In the genomic region with DNA sequence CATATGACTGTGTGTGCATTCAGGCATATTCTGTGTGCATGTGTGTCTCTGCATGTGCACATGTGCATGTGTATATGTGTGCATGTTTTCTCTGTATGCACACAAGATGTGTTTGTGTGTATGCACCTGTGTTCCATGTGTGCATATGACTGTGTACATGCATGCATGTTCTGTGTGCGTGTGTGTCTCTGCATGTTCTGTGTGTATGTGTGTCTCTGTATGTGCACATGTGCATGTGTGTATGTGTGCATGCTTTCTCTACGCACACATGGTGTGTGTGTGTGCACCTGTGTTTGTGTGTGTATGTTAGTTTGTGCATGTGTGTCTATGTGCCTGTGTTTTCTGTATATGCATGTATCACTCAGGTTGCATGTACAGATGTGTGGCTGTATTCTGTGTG, we compare ENCODE assay signal across 21 cellular contexts. TPM values are rescaled to one million over a fixed set of nuclear protein-coding genes. Genes with fewer than 3 reads are reported as not detected.
A peak's percentile ranks its signal among the peaks of the same experiment; 100 is the strongest.
DNase-seq lines count a peak whose midpoint lies in the region; ATAC-seq, FAIRE-seq and TF ChIP-seq lines count a peak whose summit lies in the region.
"Had no signal": no experiment of that assay in that cellular context is flagged by ENCODE, and none has a peak within 500 bp of the region (broad histone marks: within the 10 kb centered on the region; RNA-seq: fewer than 3 reads in every experiment).

No MANE protein-coding gene starts in this region.

- H4K8ac ChIP-seq in IMR-90 (ENCODE audit: low read depth in 2 of 2, low read length in 2 of 2) = no peak overlapping the region
- H4K8ac ChIP-seq in H1 (ENCODE audit: extremely low read depth, insufficient read depth, low read length) = no peak overlapping the region

- H3K9me3 ChIP-seq in IMR-90 (ENCODE audit: control insufficient read depth, insufficient read depth, low read length) (peaks cover 72% of the 10 kb centered on the region), H1 (ENCODE audit: insufficient read depth in 2 of 2, low read depth in 1 of 2, low read length in 1 of 2) (no peaks in the 10 kb centered on the region), right atrium auricular region (no peaks in the 10 kb centered on the region), MG63 (no peaks in the 10 kb centered on the region)
- no peaks in the 10 kb centered on the region for H3K9me3 ChIP-seq in naive thymus-derived CD4-positive, alpha-beta T cell (ENCODE audit: control insufficient read depth in 2 of 3, low read length in 3 of 3)

- H2BK5ac ChIP-seq in IMR-90 (ENCODE audit: low read depth, low read length, poor library complexity, severe bottlenecking) = no peak overlapping the region
- 0 out of 2 replicates have a peak overlapping the region, but pooled peaks have one; percentile 12 for H2BK5ac ChIP-seq in H1 (ENCODE audit: low read depth, low read length)

- FAIRE-seq in bronchial epithelial cell (lab: Jason Lieb, UNC) (peak; percentile 50), H1 (lab: Jason Lieb, UNC) (no peak)
- FAIRE-seq: GM12891, GM18507 had no signal

- H4K20me1 ChIP-seq in IMR-90 (ENCODE audit: insufficient read depth, low read length) (no peaks in the 10 kb centered on the region), H1 (replicated peaks in 1 of 2; ENCODE audit: control insufficient read depth in 1 of 2, insufficient read depth in 2 of 2, low read length in 2 of 2) (peaks cover 0 to 13% of the 10 kb centered on the region in 2 experiments)

- H2BK20ac ChIP-seq in IMR-90 (ENCODE audit: low read depth, low read length) (no peak overlapping the region), H1 (ENCODE audit: low read length) (0 out of 2 replicates have a peak overlapping the region, but pooled peaks have one; percentile 22)

- no peak overlapping the region for H4K5ac ChIP-seq in IMR-90 (ENCODE audit: low read depth, low read length)
- H4K5ac ChIP-seq in H1 (ENCODE audit: insufficient read length, low read depth, low read length) = no peak overlapping the region

- H3K9me1 ChIP-seq in IMR-90 (ENCODE audit: insufficient read depth, low read length) = no peaks in the 10 kb centered on the region

- peaks cover 0 to 7% (median 0%) of the 10 kb centered on the region in 5 donors for H3K27me3 Mint-ChIP-seq in naive thymus-derived CD4-positive, alpha-beta T cell

- H3K79me1 ChIP-seq in IMR-90 (ENCODE audit: low read depth in 1 of 2, low read length in 2 of 2) (no peaks in the 10 kb centered on the region), H1 (ENCODE audit: low read depth, low read length) (peaks cover 6% of the 10 kb centered on the region)

- H4K91ac ChIP-seq in IMR-90 (ENCODE audit: insufficient read depth, low read depth, low read length) (no peak overlapping the region), H1 (replicated peaks; ENCODE audit: insufficient read length, low read length) (peak overlapping the region; percentile 55)

- H2BK12ac ChIP-seq in H1 (ENCODE audit: low read depth, low read length) = peak overlapping the region; percentile 23; the same call in 1 of the 2 replicates

- DNase-seq in IMR-90 (no peak), bronchial epithelial cell (ENCODE audit: low read depth) (no peak), H1 (ENCODE audit: low read depth in 1 of 2, low spot score in 2 of 2) (no peak), right atrium auricular region (ENCODE audit: low spot score) (no peak), MG63 (no peak)
- no peak for DNase-seq in naive thymus-derived CD4-positive, alpha-beta T cell
- no peak for DNase-seq in stimulated activated CD8-positive, alpha-beta memory T cell treated with anti-CD3 and anti-CD28 coated beads, Interleukin-4, amount 100 ng/mL, for 48 hours
- DNase-seq: Calu3; CD4-positive, alpha-beta memory T cell; COR-L47; DMS53; DMS79 treated with DMSO at 0.1 percent for 48 hours; GF-D8; GM23248; H9 had no signal

- H3K27ac Mint-ChIP-seq in naive thymus-derived CD4-positive, alpha-beta T cell = no peak overlapping the region
- H3K27ac Mint-ChIP-seq: CD4-positive, alpha-beta memory T cell; H9 had no signal

- no peaks in the 10 kb centered on the region for H3K79me2 ChIP-seq in H1 (ENCODE audit: control insufficient read depth in 1 of 2, insufficient read depth in 2 of 2, low read length in 2 of 2)

- WGBS in IMR-90 (ENCODE audit: extremely low coverage in 2 of 2, insufficient read length in 1 of 2), 2 experiments = 88% methylated on average over 1 of the region's 2 CpGs; no CpG with 5 or more reads in 1 of the 2 experiments
- WGBS in H1 (ENCODE audit: extremely low coverage in 1 of 2, insufficient coverage in 1 of 2, insufficient read length in 1 of 2, insufficient replicate concordance in 2 of 2, low coverage in 1 of 2, low lambda C conversion rate in 2 of 2, missing lambda C conversion rate in 1 of 2), 2 experiments = 88% methylated on average over 2 of the region's 2 CpGs; no CpG with 5 or more reads in 1 of the 2 experiments

- H2AK5ac ChIP-seq in IMR-90 (ENCODE audit: low read depth, low read length) (no peak overlapping the region), H1 (ENCODE audit: low read depth, low read length) (peak overlapping the region; percentile 83; the same call in 1 of the 2 replicates)

- no peaks in the 10 kb centered on the region for H3K23me2 ChIP-seq in H1 (ENCODE audit: low read depth, low read length)

- no peak for TF ChIP-seq EP300 in H1 (IDR thresholded peaks at IDR 0.05; ENCODE audit: borderline replicate concordance in 1 of 2, low read depth in 2 of 2, low read length in 2 of 2)

- dilution Hi-C loops in IMR-90 (cut with HindIII; ENCODE audit: low sequenced_read_pairs, unreplicated experiment) = no loop called here

- peaks cover 0 to 7% (median 0%) of the 10 kb centered on the region in 5 donors for H3K36me3 Mint-ChIP-seq in naive thymus-derived CD4-positive, alpha-beta T cell
- H3K36me3 Mint-ChIP-seq: CD4-positive, alpha-beta memory T cell had no signal

- intact Hi-C loops in IMR-90 (cut with micrococcal nuclease) = no loop called here
- intact Hi-C loops in naive thymus-derived CD4-positive, alpha-beta T cell (cut with micrococcal nuclease) = no loop called here

- ATAC-seq in IMR-90 (ENCODE audit: low read depth) = no peak
- ATAC-seq in naive thymus-derived CD4-positive, alpha-beta T cell = peak; percentile 25
- no peak for ATAC-seq in HG03025 (IDR thresholded peaks at IDR 0.05; ENCODE audit: low FRiP score, unreplicated experiment)
- ATAC-seq: HCT116 had no signal

- H3K4me1 ChIP-seq in IMR-90 (ENCODE audit: control insufficient read depth, insufficient read depth, low read length) = no peaks in the 10 kb centered on the region
- no peaks in the 10 kb centered on the region; a peak in 1 of 7 replicates for H3K4me1 ChIP-seq in H1 (replicated peaks in 1 of 4; ENCODE audit: control insufficient read depth in 3 of 4, insufficient read depth in 4 of 4, low read length in 3 of 4)
- H3K4me1 ChIP-seq in naive thymus-derived CD4-positive, alpha-beta T cell (ENCODE audit: control insufficient read depth in 2 of 2, insufficient read depth in 2 of 2, low read length in 2 of 2) = no peaks in the 10 kb centered on the region
- no peaks in the 10 kb centered on the region for H3K4me1 ChIP-seq in right atrium auricular region

- H3K4me3 Mint-ChIP-seq in naive thymus-derived CD4-positive, alpha-beta T cell = no peak overlapping the region
- H3K4me3 Mint-ChIP-seq: CD4-positive, alpha-beta memory T cell had no signal

- H3K14ac ChIP-seq in IMR-90 (replicated peaks; ENCODE audit: low read depth, low read length) = no peak overlapping the region
- H3K14ac ChIP-seq in H1 (ENCODE audit: insufficient read length) = no peak overlapping the region

- H3K4ac ChIP-seq in IMR-90 (ENCODE audit: low read depth, low read length) (no peak overlapping the region), H1 (replicated peaks; ENCODE audit: insufficient read length, low read depth, low read length) (peak overlapping the region; percentile 91)

- H2AK9ac ChIP-seq in IMR-90 (replicated peaks; ENCODE audit: low read depth, low read length, poor library complexity) = no peak overlapping the region

- POLR2A ChIA-PET in IMR-90 (lab: Charles Lee; ENCODE audit: unreplicated experiment) = no interaction called here
- POLR2A ChIA-PET in H1 (lab: Charles Lee; ENCODE audit: partially characterized antibody) = no interaction called here
- POLR2A ChIA-PET in naive thymus-derived CD4-positive, alpha-beta T cell (lab: Charles Lee) = no interaction called here

- no peak for TF ChIP-seq RAD21 in IMR-90 (IDR thresholded peaks at IDR 0.05; ENCODE audit: low read length)
- no peak for TF ChIP-seq RAD21 in H1 (IDR thresholded peaks at IDR 0.05 in 1 of 2, conservative IDR thresholded peaks at IDR 0.05 in 1 of 2; ENCODE audit: low read depth in 2 of 2, low read length in 2 of 2)

- H3K27me3 ChIP-seq in IMR-90 (ENCODE audit: control insufficient read depth, insufficient read depth, low read length) (no peaks in the 10 kb centered on the region), bronchial epithelial cell (ENCODE audit: control insufficient read depth, insufficient read depth, low read length) (no peaks in the 10 kb centered on the region), H1 (replicated peaks in 1 of 4; ENCODE audit: control insufficient read depth in 3 of 4, extremely low read depth in 1 of 4, insufficient read depth in 3 of 4, low read length in 3 of 4) (no peaks in the 10 kb centered on the region), right atrium auricular region (no peaks in the 10 kb centered on the region), MG63 (no peaks in the 10 kb centered on the region)
- no peaks in the 10 kb centered on the region for H3K27me3 ChIP-seq in naive thymus-derived CD4-positive, alpha-beta T cell (ENCODE audit: control insufficient read depth in 2 of 2, insufficient read depth in 2 of 2, low read length in 2 of 2)

- H3K36me3 ChIP-seq in IMR-90 (ENCODE audit: control insufficient read depth, insufficient read depth, low read length) (no peaks in the 10 kb centered on the region), bronchial epithelial cell (ENCODE audit: control insufficient read depth, insufficient read depth, low read length) (no peaks in the 10 kb centered on the region), H1 (ENCODE audit: control insufficient read depth in 2 of 4, insufficient read depth in 4 of 4, low read length in 3 of 4) (no peaks in the 10 kb centered on the region), right atrium auricular region (no peaks in the 10 kb centered on the region), MG63 (no peaks in the 10 kb centered on the region)
- no peaks in the 10 kb centered on the region for H3K36me3 ChIP-seq in naive thymus-derived CD4-positive, alpha-beta T cell (ENCODE audit: control insufficient read depth in 2 of 3, insufficient read depth in 3 of 3, low read length in 3 of 3)

- no peaks in the 10 kb centered on the region for H3K4me1 Mint-ChIP-seq in naive thymus-derived CD4-positive, alpha-beta T cell
- H3K4me1 Mint-ChIP-seq: CD4-positive, alpha-beta memory T cell had no signal

- no peak overlapping the region for H3K27ac ChIP-seq in IMR-90 (ENCODE audit: insufficient read depth, low read length)
- H3K27ac ChIP-seq in H1 (ENCODE audit: low read depth, low read length) = no peak overlapping the region
- H3K27ac ChIP-seq in naive thymus-derived CD4-positive, alpha-beta T cell (ENCODE audit: low read depth, low read length) = no peak overlapping the region
- no peak overlapping the region for H3K27ac ChIP-seq in right atrium auricular region
- H3K27ac ChIP-seq: GM23248 had no signal

- CTCF ChIA-PET in IMR-90 (lab: Yijun Ruan, JAX) (no interaction called here), H1 (lab: Charles Lee; ENCODE audit: partially characterized antibody) (interaction anchor here (1.7 kb wide), 1 partner anchor 11 kb away, joined by 4 read pairs; no protein-coding TSS in a partner anchor)
- CTCF ChIA-PET in naive thymus-derived CD4-positive, alpha-beta T cell (lab: Charles Lee) = no interaction called here

- H2BK15ac ChIP-seq in IMR-90 (ENCODE audit: low read depth, low read length) (no peak overlapping the region), H1 (ENCODE audit: low read length) (0 out of 2 replicates have a peak overlapping the region, but pooled peaks have one; percentile 32)

- peaks cover 0 to 7% (median 0%) of the 10 kb centered on the region in 11 donors for H3K9me3 Mint-ChIP-seq in naive thymus-derived CD4-positive, alpha-beta T cell

- BruUV-seq in IMR-90 (replicated peaks; lab: Mats Ljungman, UMichigan) = no TSS peak

- H3K23ac ChIP-seq in IMR-90 (ENCODE audit: low read depth, low read length) (no peak overlapping the region), H1 (ENCODE audit: insufficient read length) (no peak overlapping the region)

- in situ Hi-C loops in IMR-90 (cut with MboI; ENCODE audit: low sequenced_read_pairs) = no loop called here

- H3K4me3 ChIP-seq in IMR-90 (ENCODE audit: insufficient read depth, low read depth, low read length) (no peak overlapping the region), bronchial epithelial cell (ENCODE audit: low read depth, low read length) (no peak overlapping the region), H1 (ENCODE audit: extremely low read depth in 1 of 4, insufficient read depth in 2 of 4, low read depth in 3 of 4, low read length in 4 of 4) (no peak overlapping the region), right atrium auricular region (no peak overlapping the region), MG63 (no peak overlapping the region)
- no peak overlapping the region for H3K4me3 ChIP-seq in naive thymus-derived CD4-positive, alpha-beta T cell (ENCODE audit: low read length)
- H3K4me3 ChIP-seq: GM23248 had no signal

- TF ChIP-seq CTCF in IMR-90 (conservative IDR thresholded peaks at IDR 0.05; ENCODE audit: low read depth, low read length) = no peak
- no peak for TF ChIP-seq CTCF in bronchial epithelial cell (IDR thresholded peaks at IDR 0.05; ENCODE audit: insufficient read depth, low read length, severe bottlenecking)
- no peak for TF ChIP-seq CTCF in H1 (IDR thresholded peaks at IDR 0.05; ENCODE audit: control extremely low read depth in 1 of 3, insufficient read depth in 1 of 3, low read depth in 1 of 3, low read length in 3 of 3)
- TF ChIP-seq CTCF in right atrium auricular region (IDR thresholded peaks at IDR 0.05) = no peak

- H3K4me2 ChIP-seq in IMR-90 (ENCODE audit: low read depth, low read length) (no peak overlapping the region), H1 (ENCODE audit: insufficient read depth in 1 of 2, low read depth in 2 of 2, low read length in 2 of 2) (no peak overlapping the region)

- H3K56ac ChIP-seq in IMR-90 (ENCODE audit: extremely low read depth, insufficient read depth, low read length) = no peak overlapping the region
- H3K56ac ChIP-seq in H1 (replicated peaks; ENCODE audit: insufficient read length, low read depth, low read length) = no peak overlapping the region

- H2AFZ ChIP-seq in IMR-90 (replicated peaks; ENCODE audit: low read length, poor library complexity) = peak overlapping the region; percentile 63
- H2AFZ ChIP-seq in H1 (ENCODE audit: low read length) = no peak overlapping the region
- H2AFZ ChIP-seq: GM23248 had no signal

- H3K18ac ChIP-seq in IMR-90 (ENCODE audit: low read depth, low read length) = no peak overlapping the region
- H3K18ac ChIP-seq in H1 (ENCODE audit: extremely low read depth, low read length) = no peak overlapping the region

- TF ChIP-seq POLR2A in IMR-90 (IDR thresholded peaks at IDR 0.05; ENCODE audit: low read depth, low read length) (no peak), H1 (IDR thresholded peaks at IDR 0.05; ENCODE audit: control extremely low read depth in 1 of 2, low read depth in 2 of 2, low read length in 2 of 2) (no peak)

- H3K9ac ChIP-seq in IMR-90 (ENCODE audit: low read depth, low read length) (no peak overlapping the region), H1 (replicated peaks in 1 of 4; ENCODE audit: extremely low read depth in 1 of 4, low read depth in 3 of 4, low read length in 3 of 4) (no peak overlapping the region)
- H3K9ac ChIP-seq: GM23248 had no signal

- no peak overlapping the region for H2BK120ac ChIP-seq in IMR-90 (ENCODE audit: low read depth, low read length)
- H2BK120ac ChIP-seq in H1 (replicated peaks; ENCODE audit: low read depth, low read length) = no peak overlapping the region

RNA-seq across cellular contexts. Expression of a gene that starts 42.3 kb away (rescaled TPM):
- under 0.01 TPM in 2 replicates for total RNA-seq in IMR-90 (2012; rRNA removed)
- 0.02 and 0.03 TPM in 2 replicates for polyA plus RNA-seq in IMR-90 (2012; rRNA removed)
- polyA plus RNA-seq in IMR-90 (2012; cell fraction: cytosol; rRNA removed) = 0.01 TPM in 1 of 2 replicates, not detected in the other
- polyA plus RNA-seq in IMR-90 (2012; cell fraction: nucleus; rRNA removed; ENCODE audit: low replicate concordance) = 0.02 and 0.05 TPM in 2 replicates
- total RNA-seq in bronchial epithelial cell = 0.13 and 0.26 TPM in 2 replicates
- 6.2 and 6.6 TPM in 2 replicates for total RNA-seq in H1 (2021; fragmentation: NEBNext Ultra II Directional; extraction: Animal tissue kit (Norgen Biotek cat#: 25700))
- 1.9 and 2.2 TPM in 2 replicates for polyA plus RNA-seq in H1 (2011; rRNA removed)
- polyA plus RNA-seq in H1 (2011; cell fraction: cytosol; rRNA removed) = 1.7 TPM
- 3.2 TPM for polyA plus RNA-seq in H1 (2011; cell fraction: nucleus; rRNA removed)
- 1.9 to 2.8 TPM (median 2.2 TPM) in 4 replicates for polyA plus RNA-seq in H1 (2012, experiment 1 of 2)
- 1.4 TPM for polyA plus RNA-seq in H1 (2012, experiment 2 of 2)
- 2.6 TPM for polyA plus RNA-seq in H1 (2013, experiment 1 of 2)
- 2.9 TPM for polyA plus RNA-seq in H1 (2013, experiment 2 of 2)
- 1.5 and 2.4 TPM in 2 replicates for polyA minus RNA-seq in H1 (2011; rRNA and poly(A)+ RNA removed)
- 0.95 TPM for polyA minus RNA-seq in H1 (2011; cell fraction: cytosol; rRNA and poly(A)+ RNA removed)
- 3.6 TPM for polyA minus RNA-seq in H1 (2011; cell fraction: nucleus; rRNA and poly(A)+ RNA removed)
- 1 to 10 TPM in 3 of 5 experiments, under 1 TPM in 1, not detected in 1; 0.61 to 2.4 (median 1.2) TPM for total RNA-seq in naive thymus-derived CD4-positive, alpha-beta T cell
- polyA plus RNA-seq in naive thymus-derived CD4-positive, alpha-beta T cell = under 1 TPM; 0.09 to 0.15 TPM
- under 1 TPM; 0.04 to 0.08 TPM for total RNA-seq in right atrium auricular region
- total RNA-seq in MG63 (2014; rRNA removed; shearing (Covaris generic); ENCODE audit: low replicate concordance) = not detected in 2 replicates
- total RNA-seq: A172, A673, Calu3 had no signal
- polyA plus RNA-seq: CD4-positive, alpha-beta memory T cell had no signal
